Comparison of ENCODE assay signal across 15 cellular contexts in genomic region chr17:1467898-1468492, GRCh38. TPM values are rescaled to one million over a fixed set of nuclear protein-coding genes. Genes with fewer than 3 reads are reported as not detected.
A peak's percentile ranks its signal among the peaks of the same experiment; 100 is the strongest.
DNase-seq lines count a peak whose midpoint lies in the region; ATAC-seq and TF ChIP-seq lines count a peak whose summit lies in the region.
"Had no signal": no experiment of that assay in that cellular context is flagged by ENCODE, and none has a peak within 500 bp of the region (broad histone marks: within the 10 kb centered on the region; RNA-seq: fewer than 3 reads in every experiment).

No MANE protein-coding gene starts in this region.

- no peak overlapping the region for H2BK5ac ChIP-seq in trophoblast cell (ENCODE audit: low read depth, low read length, poor library complexity)

- peak overlapping the region in 3 of 4 donors; percentile 37 to 55 (median 39) for H3K27ac ChIP-seq in gastroesophageal sphincter
- H3K27ac ChIP-seq in trophoblast cell (ENCODE audit: low read depth, low read length), result no peak overlapping the region
- H3K27ac ChIP-seq: GM23248 had no signal

- no peak overlapping the region for H2AFZ ChIP-seq in trophoblast cell (ENCODE audit: insufficient read depth, low read length, poor library complexity)
- H2AFZ ChIP-seq: GM23248 had no signal

- H3K27me3 ChIP-seq in gastroesophageal sphincter (no peaks in the 10 kb centered on the region), trophoblast cell (ENCODE audit: insufficient read depth, low read length) (no peaks in the 10 kb centered on the region)

- peaks cover 0 to 14% (median 0%) of the 10 kb centered on the region in 3 donors for H3K4me1 ChIP-seq in gastroesophageal sphincter
- peaks cover 4 to 9% of the 10 kb centered on the region in 2 experiments for H3K4me1 ChIP-seq in trophoblast cell (ENCODE audit: control insufficient read depth in 1 of 2, insufficient read depth in 2 of 2, low read length in 2 of 2)

- H3K23ac ChIP-seq in trophoblast cell (ENCODE audit: low read length), result no peak overlapping the region

- peaks cover 0 to 92% of the 10 kb centered on the region in 2 donors for H3K36me3 ChIP-seq in gastroesophageal sphincter
- peaks cover 80 to 85% of the 10 kb centered on the region in 2 experiments for H3K36me3 ChIP-seq in trophoblast cell (ENCODE audit: control insufficient read depth in 1 of 2, insufficient read depth in 2 of 2, low read length in 2 of 2)

- no peak overlapping the region for H3K14ac ChIP-seq in trophoblast cell (ENCODE audit: low read length)

- H4K8ac ChIP-seq in trophoblast cell (ENCODE audit: low read depth, low read length), result no peak overlapping the region

- no peak overlapping the region for H3K18ac ChIP-seq in trophoblast cell (ENCODE audit: low read length)

- peaks cover 32 to 72% (median 57%) of the 10 kb centered on the region in 3 donors for H3K27me3 Mint-ChIP-seq in CD14-positive monocyte (ENCODE audit: low read depth in 3 of 3)
- peaks cover 0 to 41% of the 10 kb centered on the region in 2 donors for H3K27me3 Mint-ChIP-seq in natural killer cell treated with Interleukin-12 subunit alpha and Interleukin-12 subunit beta and Interleukin-15 and Interleukin-18, amount 100 ng/mL, for 72 hours
- H3K27me3 Mint-ChIP-seq: T-helper 17 cell had no signal

- H3K27ac Mint-ChIP-seq in CD14-positive monocyte, result peak overlapping the region; percentile 73 to 90 (median 86)
- no peak overlapping the region for H3K27ac Mint-ChIP-seq in natural killer cell treated with Interleukin-12 subunit alpha and Interleukin-12 subunit beta and Interleukin-15 and Interleukin-18, amount 100 ng/mL, for 72 hours
- H3K27ac Mint-ChIP-seq: activated naive CD8-positive, alpha-beta T cell treated with anti-CD3 and anti-CD28 coated beads for 36 hours; T-helper 17 cell had no signal

- peaks cover 39% of the 10 kb centered on the region for H3K4me1 Mint-ChIP-seq in CD14-positive monocyte
- H3K4me1 Mint-ChIP-seq in natural killer cell treated with Interleukin-12 subunit alpha and Interleukin-12 subunit beta and Interleukin-15 and Interleukin-18, amount 100 ng/mL, for 72 hours (ENCODE audit: low read depth in 2 of 2), result peaks cover 6 to 9% of the 10 kb centered on the region in 2 donors

- H3K79me1 ChIP-seq in trophoblast cell (ENCODE audit: low read length), result no peaks in the 10 kb centered on the region

- H2BK120ac ChIP-seq in trophoblast cell (ENCODE audit: insufficient read depth, low read length, poor library complexity), result no peak overlapping the region

- no peak overlapping the region for H2AK5ac ChIP-seq in trophoblast cell (ENCODE audit: low read length)

- no peak for TF ChIP-seq EP300 in gastroesophageal sphincter (IDR thresholded peaks at IDR 0.05)

- no peaks in the 10 kb centered on the region for H3K9me3 ChIP-seq in gastroesophageal sphincter
- H3K9me3 ChIP-seq in trophoblast cell (ENCODE audit: insufficient read depth, low read depth, low read length), result peaks cover 3% of the 10 kb centered on the region

- peaks cover 17 to 19% of the 10 kb centered on the region in 2 donors for H3K36me3 Mint-ChIP-seq in CD14-positive monocyte
- peaks cover 8% of the 10 kb centered on the region for H3K36me3 Mint-ChIP-seq in natural killer cell treated with Interleukin-12 subunit alpha and Interleukin-12 subunit beta and Interleukin-15 and Interleukin-18, amount 100 ng/mL, for 72 hours

- no peak overlapping the region for H4K12ac ChIP-seq in trophoblast cell (ENCODE audit: low read depth, low read length)

- peaks cover 0 to 12% (median 8%) of the 10 kb centered on the region in 7 donors for H3K9me3 Mint-ChIP-seq in CD14-positive monocyte
- H3K9me3 Mint-ChIP-seq in natural killer cell treated with Interleukin-12 subunit alpha and Interleukin-12 subunit beta and Interleukin-15 and Interleukin-18, amount 100 ng/mL, for 72 hours, result no peaks in the 10 kb centered on the region

- no peak overlapping the region for H3K9ac ChIP-seq in trophoblast cell (ENCODE audit: low read length)
- H3K9ac ChIP-seq: GM23248 had no signal

- intact Hi-C loops in CD14-positive monocyte (cut with micrococcal nuclease), result no loop called here

- H4K91ac ChIP-seq in trophoblast cell (ENCODE audit: low read depth, low read length), result no peak overlapping the region

- no peak overlapping the region for H2BK12ac ChIP-seq in trophoblast cell (ENCODE audit: low read length)

- H3K4ac ChIP-seq in trophoblast cell (ENCODE audit: low read depth, low read length), result no peak overlapping the region

- no peaks in the 10 kb centered on the region for H3K79me2 ChIP-seq in trophoblast cell (ENCODE audit: control insufficient read depth, insufficient read depth, low read length, poor library complexity)

- WGBS in gastroesophageal sphincter (ENCODE audit: low coverage in 1 of 2), 2 donors, result 50 to 90% methylated on average over 1 to 2 of the region's 21 CpGs
- WGBS in trophoblast cell (ENCODE audit: extremely low coverage, insufficient coverage, insufficient read length), result no CpG with 5 or more reads among the region's 21 CpGs

- H3K4me3 ChIP-seq in NB4 (ENCODE audit: low read depth, low read length), result no peak overlapping the region
- H3K4me3 ChIP-seq in gastroesophageal sphincter, result no peak overlapping the region
- no peak overlapping the region for H3K4me3 ChIP-seq in trophoblast cell (ENCODE audit: low read depth, low read length)
- H3K4me3 ChIP-seq: GM23248 had no signal

- no peak overlapping the region for H3K4me2 ChIP-seq in trophoblast cell (ENCODE audit: low read length)

- ATAC-seq in gastroesophageal sphincter (peak; percentile 72), HG03354 (IDR thresholded peaks at IDR 0.05; ENCODE audit: poor library complexity, severe bottlenecking, unreplicated experiment) (no peak)
- ATAC-seq in natural killer cell treated with Interleukin-12 subunit alpha and Interleukin-12 subunit beta and Interleukin-15 and Interleukin-18, amount 100 ng/mL, for 72 hours, result no peak
- ATAC-seq: stimulated activated naive B cell treated with anti-CD40 and anti-IgM and Interleukin-4, amounts not matched to agents 10 μg/mL and 1 μg/mL and 100 μg/mL, for 72 hours; T-helper 17 cell had no signal

- no peak for TF ChIP-seq CTCF in CD14-positive monocyte (IDR thresholded peaks at IDR 0.05)
- no peak for TF ChIP-seq CTCF in NB4 (IDR thresholded peaks at IDR 0.05; ENCODE audit: low read depth, low read length)
- no peak for TF ChIP-seq CTCF in gastroesophageal sphincter (IDR thresholded peaks at IDR 0.05)

- DNase-seq in CD14-positive monocyte (ENCODE audit: low spot score) (peak; percentile 93), NB4 (ENCODE audit: low read depth) (peak; percentile 83), trophoblast cell (peak; percentile 64 to 74), dedifferentiated amniotic fluid mesenchymal stem cell (ENCODE audit: extremely low spot score) (no peak), HPDE6-E6E7 (ENCODE audit: extremely low spot score) (no peak)
- no peak for DNase-seq in natural killer cell treated with Interleukin-12 subunit alpha and Interleukin-12 subunit beta and Interleukin-15 and Interleukin-18, amount 100 ng/mL, for 72 hours (ENCODE audit: low spot score)
- DNase-seq: activated naive CD8-positive, alpha-beta T cell treated with anti-CD3 and anti-CD28 coated beads for 36 hours; GM23248; Karpas-422; NCI-H2029; NCI-H69; stimulated activated naive B cell treated with anti-CD40 and anti-IgM and Interleukin-4, amounts not matched to agents 10 μg/mL and 1 μg/mL and 100 μg/mL, for 72 hours; T-helper 17 cell had no signal

- TF ChIP-seq POLR2A in NB4 (IDR thresholded peaks at IDR 0.05; ENCODE audit: extremely low read depth, insufficient read length), result no peak
- no peak for TF ChIP-seq POLR2A in gastroesophageal sphincter (IDR thresholded peaks at IDR 0.05)

- H3K4me3 Mint-ChIP-seq in CD14-positive monocyte, result peak overlapping the region; percentile 50 to 82
- no peak overlapping the region for H3K4me3 Mint-ChIP-seq in natural killer cell treated with Interleukin-12 subunit alpha and Interleukin-12 subunit beta and Interleukin-15 and Interleukin-18, amount 100 ng/mL, for 72 hours
- H3K4me3 Mint-ChIP-seq: activated naive CD8-positive, alpha-beta T cell treated with anti-CD3 and anti-CD28 coated beads for 36 hours; stimulated activated naive B cell treated with anti-CD40 and anti-IgM and Interleukin-4, amounts not matched to agents 10 μg/mL and 1 μg/mL and 100 μg/mL, for 72 hours; T-helper 17 cell had no signal

RNA-seq across cellular contexts. Expression of gene CRK, which starts 12.0 kb away (rescaled TPM):
- 10 to 100 TPM; 22.3 to 28.0 TPM for polyA plus RNA-seq in CD14-positive monocyte
- 10 to 100 TPM; 72.7 to 98.4 (median 77.2) TPM for total RNA-seq in gastroesophageal sphincter
- 43.6 and 43.9 TPM in 2 replicates for polyA plus RNA-seq in trophoblast cell (2013)
- total RNA-seq in natural killer cell treated with Interleukin-12 subunit alpha and Interleukin-12 subunit beta and Interleukin-15 and Interleukin-18, amount 100 ng/mL, for 72 hours, result 10 to 100 TPM; 18.1 to 36.4 TPM

RNA-seq across cellular contexts. Expression of gene MYO1C, which starts 24.5 kb away (rescaled TPM):
- 1 to 10 TPM; 2.5 to 3.1 TPM for polyA plus RNA-seq in CD14-positive monocyte
- total RNA-seq in gastroesophageal sphincter, result 100 to 1,000 TPM; 215 to 461 (median 287) TPM
- 83.3 and 84.7 TPM in 2 replicates for polyA plus RNA-seq in trophoblast cell (2013)
- 10 to 100 TPM; 16.8 to 54.5 TPM for total RNA-seq in natural killer cell treated with Interleukin-12 subunit alpha and Interleukin-12 subunit beta and Interleukin-15 and Interleukin-18, amount 100 ng/mL, for 72 hours

RNA-seq across cellular contexts. Expression of gene INPP5K, which starts 48.4 kb away (rescaled TPM):
- 10 to 100 TPM; 53.0 to 58.7 TPM for polyA plus RNA-seq in CD14-positive monocyte
- 10 to 100 TPM; 59.6 to 76.0 (median 73.1) TPM for total RNA-seq in gastroesophageal sphincter
- polyA plus RNA-seq in trophoblast cell (2013), result 22.0 and 24.5 TPM in 2 replicates
- 10 to 100 TPM; 34.9 to 43.8 TPM for total RNA-seq in natural killer cell treated with Interleukin-12 subunit alpha and Interleukin-12 subunit beta and Interleukin-15 and Interleukin-18, amount 100 ng/mL, for 72 hours

Comparison
In these comparisons a context has a peak if more than half of its experiments do, and no peak if none do; other contexts are left out.
1. DNase-seq: peak in CD14-positive monocyte (single experiment), NB4 (single experiment) and trophoblast cell (2 of 2); none in dedifferentiated amniotic fluid mesenchymal stem cell (single experiment), HPDE6-E6E7 (single experiment) and natural killer cell treated with Interleukin-12 subunit alpha and Interleukin-12 subunit beta and Interleukin-15 and Interleukin-18, amount 100 ng/mL, for 72 hours (single experiment).
2. H3K27ac Mint-ChIP-seq: peak in CD14-positive monocyte (7 of 7); none in natural killer cell treated with Interleukin-12 subunit alpha and Interleukin-12 subunit beta and Interleukin-15 and Interleukin-18, amount 100 ng/mL, for 72 hours (0 of 2).